ENCODE assay signal across 19 cellular contexts in genomic region chr6:47447726-47448125, GRCh38. TPM values are rescaled to one million over a fixed set of nuclear protein-coding genes. Genes with fewer than 3 reads are reported as not detected.
DNase-seq lines count a peak whose midpoint lies in the region; FAIRE-seq lines count a peak whose summit lies in the region.
"Had no signal": no experiment of that assay in that cellular context is flagged by ENCODE, and none has a peak within 500 bp of the region (broad histone marks: within the 10 kb centered on the region; RNA-seq: fewer than 3 reads in every experiment).

No MANE protein-coding gene starts in this region.

- no peaks in the 10 kb centered on the region for H3K27me3 ChIP-seq in small intestine (ENCODE audit: control insufficient read depth in 2 of 2, insufficient read depth in 2 of 2, low read length in 2 of 2)
- H3K27me3 ChIP-seq: BLaER1 had no signal

- DNase-seq in NCI-H146 (lab: John Stamatoyannopoulos, UW), result peak; percentile 29
- DNase-seq in NCI-H146 treated with DMSO at 0.1 percent for 48 hours (lab: John Stamatoyannopoulos, UW; ENCODE audit: unreplicated experiment), result no peak
- peak; percentile 89 for DNase-seq in NCI-H69 (lab: John Stamatoyannopoulos, UW)
- peak; percentile 12 for DNase-seq in left kidney (ENCODE audit: low read depth, low spot score)
- DNase-seq in small intestine, result peak; percentile 79
- no peak for DNase-seq in DMS79 (lab: John Stamatoyannopoulos, UW)
- DNase-seq in NCI-H1436 (lab: John Stamatoyannopoulos, UW), result no peak
- DNase-seq: AML-193, Calu3, DMS 273 treated with DMSO at 0.1 percent for 48 hours, HFFc6 had no signal

- no peaks in the 10 kb centered on the region for H3K36me3 ChIP-seq in small intestine (ENCODE audit: control insufficient read depth in 2 of 2, insufficient read depth in 2 of 2, low read length in 2 of 2)
- H3K36me3 ChIP-seq: BLaER1, HAP-1 had no signal

- H3K4me1 ChIP-seq in small intestine (ENCODE audit: control insufficient read depth in 2 of 2, insufficient read depth in 1 of 2, low read depth in 1 of 2, low read length in 1 of 2), result no peaks in the 10 kb centered on the region
- H3K4me1 ChIP-seq: BLaER1, HAP-1 had no signal

- no peaks in the 10 kb centered on the region for H3K9me3 ChIP-seq in small intestine (ENCODE audit: control insufficient read depth, low read depth)
- H3K9me3 ChIP-seq: HAP-1 had no signal

- peak; percentile 19 for FAIRE-seq in small intestine (lab: Jason Lieb, UNC)
- FAIRE-seq: GM12878, GM19239, H1 had no signal

- WGBS in small intestine, 3 donors, result 66 to 80% (median 70%) methylated on average over 1 of the region's 1 CpG

- H3K4me3 ChIP-seq in small intestine (ENCODE audit: low read depth in 1 of 2, low read length in 2 of 2), result no peak overlapping the region
- H3K4me3 ChIP-seq: BLaER1, GM12878, HAP-1, K562 had no signal

- no peak overlapping the region for H3K27ac ChIP-seq in small intestine (ENCODE audit: low read depth in 1 of 2, low read length in 1 of 2)
- H3K27ac ChIP-seq: 22Rv1, BLaER1, HL-60 had no signal

RNA-seq across cellular contexts. Expression of gene CD2AP, which starts 29.9 kb away (rescaled TPM):
- 10 to 100 TPM; 24.4 to 68.7 (median 59.4) TPM for polyA plus RNA-seq in small intestine

Comparison
In these comparisons a context has a peak if more than half of its experiments do, and no peak if none do; other contexts are left out.
1. DNase-seq: peak in NCI-H146 (single experiment), NCI-H69 (single experiment), left kidney (single experiment) and small intestine (single experiment); none in NCI-H146 treated with DMSO at 0.1 percent for 48 hours (single experiment), DMS79 (single experiment) and NCI-H1436 (single experiment).